ENCODE assay signal across 27 cellular contexts in genomic region chr4:105828074-105828473, GRCh38.
"Had no signal": no experiment of that assay in that cellular context is flagged by ENCODE, and none has a peak within 500 bp of the region (broad histone marks: within the 10 kb centered on the region; RNA-seq: fewer than 3 reads in every experiment).

No MANE protein-coding gene starts in this region.

- FAIRE-seq: urothelium cell line had no signal

- H3K4me3 ChIP-seq: stomach, suprapubic skin, testis, thoracic aorta, thyroid gland, tibial artery, tibial nerve, transverse colon, upper lobe of left lung, upper lobe of right lung, uterus, vagina had no signal

- H3K9me3 ChIP-seq: stomach, suprapubic skin, testis, thoracic aorta, thyroid gland, tibial artery, tibial nerve, transverse colon, upper lobe of left lung, upper lobe of right lung, uterus, vagina had no signal

- DNase-seq: stimulated activated CD4-positive, alpha-beta T cell treated with anti-CD3 and anti-CD28 coated beads, Interleukin-2, amount 100 ng/mL, for 48 hours; stimulated activated CD4-positive, alpha-beta T cell treated with anti-CD3 and anti-CD28 coated beads, Interleukin-4, amount 100 ng/mL, for 1 hour; stimulated activated CD4-positive, alpha-beta T cell treated with anti-CD3 and anti-CD28 coated beads, Interleukin-4, amount 100 ng/mL, for 24 hours; stimulated activated CD4-positive, alpha-beta T cell treated with anti-CD3 and anti-CD28 coated beads, Interleukin-4, amount 100 ng/mL, for 4 hours; stimulated activated CD8-positive, alpha-beta memory T cell treated with anti-CD3 and anti-CD28 coated beads, Interleukin-4, amount 100 ng/mL, for 48 hours; stimulated activated naive B cell treated with anti-CD40 and anti-IgM and Interleukin-4, amounts not matched to agents 10 μg/mL and 1 μg/mL and 100 μg/mL, for 72 hours; stimulated activated naive CD4-positive, alpha-beta T cell; stimulated activated naive CD4-positive, alpha-beta T cell treated with Interleukin-2 at 50 U/mL for 16 hours; stimulated activated naive CD8-positive, alpha-beta T cell treated with anti-CD3 and anti-CD28 coated beads, Interleukin-15, amount 100 ng/mL, for 72 hours; stimulated activated naive CD8-positive, alpha-beta T cell treated with anti-CD3 and anti-CD28 coated beads, Interleukin-15, Interleukin-2, amounts not matched to agents 100 U/mL and 50 U/mL, for 24 hours; stomach; substantia nigra; testis; thyroid gland; tibial artery; transverse colon; trophoblast cell; upper lobe of left lung; upper lobe of right lung; uterus had no signal

- H3K27ac ChIP-seq: stomach, suprapubic skin, testis, thoracic aorta, thyroid gland, tibial artery, tibial nerve, transverse colon, upper lobe of left lung, upper lobe of right lung, uterus, vagina had no signal

- H3K4me1 ChIP-seq: suprapubic skin, testis, thyroid gland, tibial artery, tibial nerve, transverse colon, upper lobe of left lung, upper lobe of right lung, uterus, vagina had no signal

- ATAC-seq: stimulated activated effector memory CD8-positive, alpha-beta T cell treated with anti-CD3 and anti-CD28 coated beads, Interleukin-12 subunit alpha, Interleukin-12 subunit beta, amount 100 ng/mL, for 72 hours; stimulated activated memory B cell treated with anti-CD40 and anti-IgM and Interleukin-4, amounts not matched to agents 10 μg/mL and 1 μg/mL and 100 μg/mL, for 72 hours; stimulated activated naive B cell treated with anti-CD40 and anti-IgM and Interleukin-4, amounts not matched to agents 10 μg/mL and 1 μg/mL and 100 μg/mL, for 72 hours; stimulated activated naive CD8-positive, alpha-beta T cell treated with anti-CD3 and anti-CD28 coated beads, Interleukin-15, amount 100 ng/mL, for 72 hours; stimulated activated naive CD8-positive, alpha-beta T cell treated with anti-CD3 and anti-CD28 coated beads, Interleukin-15, Interleukin-2, amounts not matched to agents 100 U/mL and 50 U/mL, for 24 hours; upper lobe of right lung had no signal

- H3K36me3 ChIP-seq: suprapubic skin, thyroid gland, tibial artery, transverse colon, upper lobe of left lung, upper lobe of right lung, uterus, vagina had no signal

- H3K27me3 ChIP-seq: stomach, suprapubic skin, testis, thyroid gland, tibial artery, tibial nerve, transverse colon, upper lobe of left lung, upper lobe of right lung, uterus, vagina had no signal
